In genomic region chr1:198271467-198271866, GRCh38 we compare ENCODE assay signal across 16 cellular contexts.
"Had no signal": no experiment of that assay in that cellular context is flagged by ENCODE, and none has a peak within 500 bp of the region (broad histone marks: within the 10 kb centered on the region; RNA-seq: fewer than 3 reads in every experiment).

No MANE protein-coding gene starts in this region.

- DNase-seq: effector CD4-positive, alpha-beta T cell; endodermal cell; foreskin melanocyte; head of caudate nucleus; kidney; left cardiac atrium; naive thymus-derived CD8-positive, alpha-beta T cell; ovary; stimulated activated CD4-positive, alpha-beta T cell treated with anti-CD3 and anti-CD28 coated beads, Interleukin-2, amount 100 ng/mL, for 48 hours; stimulated activated naive CD4-positive, alpha-beta T cell treated with Interleukin-2 at 50 U/mL for 16 hours; trophoblast cell had no signal

- H3K9me3 ChIP-seq: neutrophil, ovary, right atrium auricular region had no signal

- H3K27me3 ChIP-seq: hepatocyte, neutrophil, ovary, right atrium auricular region had no signal

- H3K4me3 ChIP-seq: coronary artery, hepatocyte, ovary, right atrium auricular region, smooth muscle cell had no signal

- ATAC-seq: naive thymus-derived CD8-positive, alpha-beta T cell had no signal

- H3K27ac ChIP-seq: hepatocyte, neutrophil, ovary had no signal

- H3K36me3 ChIP-seq: neutrophil, ovary, right atrium auricular region had no signal
